Comparison of ENCODE assay signal across 17 cellular contexts in genomic region chr9:91198405-91198804, GRCh38.
DNase-seq lines count a peak whose midpoint lies in the region; ATAC-seq, FAIRE-seq and TF ChIP-seq lines count a peak whose summit lies in the region.
"Had no signal": no experiment of that assay in that cellular context is flagged by ENCODE, and none has a peak within 500 bp of the region (broad histone marks: within the 10 kb centered on the region; RNA-seq: fewer than 3 reads in every experiment).

No MANE protein-coding gene starts in this region.

- POLR2A ChIA-PET in HepG2 (lab: Yijun Ruan, JAX) = interaction anchor here (0.7 to 5.1 kb wide), 13 partner anchors 9 to 226 kb away, joined by 3 to 178 read pairs (median 14); partner anchors contain the start of gene NFIL3

- H3K9me3 ChIP-seq in adrenal gland (replicated peaks in 1 of 3) (peaks cover 0 to 16% (median 0%) of the 10 kb centered on the region in 3 donors), HepG2 (ENCODE audit: low read length) (peaks cover 28% of the 10 kb centered on the region), smooth muscle cell (replicated peaks; ENCODE audit: low read depth) (peaks cover 6% of the 10 kb centered on the region)

- peaks cover 40 to 56% of the 10 kb centered on the region in 2 donors for H3K4me1 ChIP-seq in adrenal gland (replicated peaks in 1 of 2)
- H3K4me1 ChIP-seq in HepG2 (ENCODE audit: insufficient read depth, low read length) = peaks cover 66% of the 10 kb centered on the region
- peaks cover 10% of the 10 kb centered on the region for H3K4me1 ChIP-seq in smooth muscle cell (ENCODE audit: low read depth)

- CTCF ChIA-PET in HepG2 (lab: Yijun Ruan, JAX; ENCODE audit: low intra/inter-chr PET ratio, low total read pairs) = interaction anchor here (0.6 kb wide), 1 partner anchor 10 kb away, joined by 3 read pairs; no protein-coding TSS in a partner anchor

- no peak for FAIRE-seq in HepG2 (lab: Jason Lieb, UNC)

- H3K36me3 ChIP-seq in adrenal gland (replicated peaks in 1 of 2) (no peaks in the 10 kb centered on the region), HepG2 (replicated peaks in 1 of 2; ENCODE audit: control insufficient read depth in 1 of 2, insufficient read depth in 2 of 2, low read length in 2 of 2) (no peaks in the 10 kb centered on the region), smooth muscle cell (ENCODE audit: low read depth) (peaks cover 8% of the 10 kb centered on the region)
- H3K36me3 ChIP-seq: WERI-Rb-1 had no signal

- no peak for ATAC-seq in HepG2
- ATAC-seq in GM19467 (IDR thresholded peaks at IDR 0.05; ENCODE audit: unreplicated experiment) = no peak
- ATAC-seq in GM19395 (IDR thresholded peaks at IDR 0.05; ENCODE audit: unreplicated experiment) = no peak
- ATAC-seq in HG02938 (IDR thresholded peaks at IDR 0.05; ENCODE audit: unreplicated experiment) = no peak

- H3K79me2 ChIP-seq in HepG2 (ENCODE audit: insufficient read depth, low read length) (peaks cover 19% of the 10 kb centered on the region), smooth muscle cell (ENCODE audit: low read depth) (no peaks in the 10 kb centered on the region)
- H3K79me2 ChIP-seq: parathyroid adenoma had no signal

- H3K27me3 Mint-ChIP-seq in HFFc6 (ENCODE audit: insufficient read depth) = no peaks in the 10 kb centered on the region; the same call in 1 of the 2 replicates

- H3K9me3 Mint-ChIP-seq in HFFc6 = peaks cover 25% of the 10 kb centered on the region

- BruUV-seq in HepG2 (replicated peaks; lab: Mats Ljungman, UMichigan) = no TSS peak

- no peak for TF ChIP-seq CTCF in HFFc6 (IDR thresholded peaks at IDR 0.05)
- TF ChIP-seq CTCF in adrenal gland (IDR thresholded peaks at IDR 0.05) = no peak
- no peak for TF ChIP-seq CTCF in HepG2 (CRISPR knock-in tag; IDR thresholded peaks at IDR 0.05)
- no peak for TF ChIP-seq CTCF in smooth muscle cell (IDR thresholded peaks at IDR 0.05; ENCODE audit: borderline replicate concordance, insufficient read depth, poor library complexity, severe bottlenecking)

- peak overlapping the region; percentile 93 for H3K27ac Mint-ChIP-seq in HFFc6

- H2AFZ ChIP-seq in HepG2 (ENCODE audit: low read length) = no peak overlapping the region
- no peak overlapping the region for H2AFZ ChIP-seq in smooth muscle cell (ENCODE audit: low read depth)
- H2AFZ ChIP-seq: parathyroid adenoma had no signal

- H3K27me3 ChIP-seq in adrenal gland (no peaks in the 10 kb centered on the region), HepG2 (ENCODE audit: control insufficient read depth in 1 of 2, insufficient read depth in 2 of 2, low read length in 2 of 2) (no peaks in the 10 kb centered on the region), smooth muscle cell (ENCODE audit: low read depth) (no peaks in the 10 kb centered on the region)

- in situ Hi-C loops in HepG2 (cut with HindIII; ENCODE audit: extremely low pct_ligation_motif_present, low pct_unique_long_range_greater_than_20kb) = loop anchor here (10.0 kb wide), 1 partner anchor 154 kb away; no protein-coding TSS in a partner anchor

- H3K4me2 ChIP-seq in HepG2 (ENCODE audit: low read depth, low read length) (peak overlapping the region; percentile 58), smooth muscle cell (no peak overlapping the region)
- H3K4me2 ChIP-seq: SK-N-SH had no signal

- H3K4me1 Mint-ChIP-seq in HFFc6 (ENCODE audit: low read depth) = peaks cover 67% of the 10 kb centered on the region

- DNase-seq in HFFc6 (no peak), adrenal gland (no peak), HepG2 (ENCODE audit: low spot score) (peak; percentile 36), smooth muscle cell (lab: John Stamatoyannopoulos, UW; ENCODE audit: unreplicated experiment) (no peak)
- DNase-seq in stimulated activated CD4-positive, alpha-beta T cell treated with anti-CD3 and anti-CD28 coated beads, Interleukin-4, amount 100 ng/mL, for 4 hours = no peak
- DNase-seq: DND-41; NCI-H1048; NCI-H2171 treated with DMSO at 0.1 percent for 48 hours; SK-N-SH; stimulated activated CD4-positive, alpha-beta T cell treated with anti-CD3 and anti-CD28 coated beads, Interleukin-1b, Interleukin-23, amount 100 ng/mL, for 48 hours; stimulated activated CD8-positive, alpha-beta memory T cell treated with anti-CD3 and anti-CD28 coated beads, Interleukin-4, amount 100 ng/mL, for 48 hours; WERI-Rb-1 had no signal

- H3K9ac ChIP-seq in HepG2 (ENCODE audit: insufficient read depth, low read depth, low read length) (peak overlapping the region; percentile 66), smooth muscle cell (ENCODE audit: low read depth) (no peak overlapping the region)
- H3K9ac ChIP-seq: parathyroid adenoma, SK-N-SH had no signal

- 0 out of 2 replicates have a peak overlapping the region, but pooled peaks have one; percentile 56 for H3K4me3 Mint-ChIP-seq in HFFc6

- peaks cover 18% of the 10 kb centered on the region for H3K36me3 Mint-ChIP-seq in HFFc6 (ENCODE audit: low read depth)

- peak overlapping the region; percentile 69 to 100 (median 99) for H3K27ac ChIP-seq in adrenal gland
- peak overlapping the region; percentile 100 for H3K27ac ChIP-seq in HepG2 (ENCODE audit: extremely low read length, insufficient read depth, low read length)
- H3K27ac ChIP-seq in smooth muscle cell (ENCODE audit: low read depth) = peak overlapping the region; percentile 56
- H3K27ac ChIP-seq: C4-2B, parathyroid adenoma, WERI-Rb-1 had no signal

- intact Hi-C loops in adrenal gland (cut with DNase I) (loop anchor here in 1 of 2 donors (5.0 kb wide), 1 partner anchor 224 kb away; the partner anchor contains the start of gene NFIL3), HepG2 (cut with micrococcal nuclease; ENCODE audit: unreplicated experiment) (loop anchor here (5.0 to 10.0 kb wide), 2 partner anchors 134 to 164 kb away; partner anchors contain the start of gene AUH)

- H3K4me3 ChIP-seq in adrenal gland (no peak overlapping the region), HepG2 (replicated peaks in 1 of 3; ENCODE audit: insufficient read depth in 1 of 3, low read depth in 2 of 3, low read length in 3 of 3) (no peak overlapping the region; a peak in 1 of 6 replicates), smooth muscle cell (no peak overlapping the region)

- no peak for TF ChIP-seq RAD21 in HepG2 (CRISPR knock-in tag; IDR thresholded peaks at IDR 0.05)

- H4K20me1 ChIP-seq in HepG2 (ENCODE audit: insufficient read depth, low read length) = no peaks in the 10 kb centered on the region
- no peaks in the 10 kb centered on the region for H4K20me1 ChIP-seq in smooth muscle cell (ENCODE audit: low read depth)

- TF ChIP-seq POLR2A in adrenal gland (IDR thresholded peaks at IDR 0.05) (no peak), HepG2 (IDR thresholded peaks at IDR 0.05; ENCODE audit: insufficient read depth in 1 of 2, low read depth in 2 of 2, low read length in 2 of 2) (0 out of 4 replicates have a peak, but pooled peaks of 1 of the 2 experiments have one; percentile 4)

- peaks cover 8% of the 10 kb centered on the region for H3F3A ChIP-seq in smooth muscle cell (ENCODE audit: low read depth)

- no peak for TF ChIP-seq EP300 in HepG2 (IDR thresholded peaks at IDR 0.05; ENCODE audit: low read depth in 2 of 2, low read length in 2 of 2)
- no peak for TF ChIP-seq EP300 in HepG2 (CRISPR knock-in tag; IDR thresholded peaks at IDR 0.05; ENCODE audit: borderline replicate concordance)

TF ChIP-seq in HepG2, 621 proteins besides CTCF, POLR2A, EP300 and RAD21:
- TF ChIP-seq FOSL2 (CRISPR knock-in tag; IDR thresholded peaks at IDR 0.05) = peak; percentile 37
- no peak for TF ChIP-seq NR2F1 (CRISPR knock-in tag; IDR thresholded peaks at IDR 0.05)
- peak; percentile 13; the same call in 1 of the 2 replicates for TF ChIP-seq GATAD2A (CRISPR knock-in tag; IDR thresholded peaks at IDR 0.05)
- peak; percentile 84; the same call in 1 of the 2 replicates for TF ChIP-seq ZC3H4 (CRISPR knock-in tag; IDR thresholded peaks at IDR 0.05; ENCODE audit: borderline replicate concordance)
- TF ChIP-seq CREB1 (IDR thresholded peaks at IDR 0.05) = no peak
- peak; percentile 20; the same call in 1 of the 2 replicates for TF ChIP-seq CREB1 (CRISPR knock-in tag; IDR thresholded peaks at IDR 0.05)
- TF ChIP-seq KAT7 (CRISPR knock-in tag; IDR thresholded peaks at IDR 0.05; ENCODE audit: borderline replicate concordance) = 0 out of 2 replicates have a peak, but pooled peaks have one; percentile 43
- TF ChIP-seq BRD4 (CRISPR knock-in tag; IDR thresholded peaks at IDR 0.05) = 0 out of 2 replicates have a peak, but pooled peaks have one; percentile 37
- 0 out of 2 replicates have a peak, but pooled peaks have one; percentile 4 for TF ChIP-seq RBFOX2 (IDR thresholded peaks at IDR 0.05; ENCODE audit: low read depth, low read length)
- TF ChIP-seq ZNF746 (CRISPR knock-in tag; IDR thresholded peaks at IDR 0.05) = no peak
- TF ChIP-seq ETS1 (CRISPR knock-in tag; IDR thresholded peaks at IDR 0.05) = no peak
